In the genomic region with DNA sequence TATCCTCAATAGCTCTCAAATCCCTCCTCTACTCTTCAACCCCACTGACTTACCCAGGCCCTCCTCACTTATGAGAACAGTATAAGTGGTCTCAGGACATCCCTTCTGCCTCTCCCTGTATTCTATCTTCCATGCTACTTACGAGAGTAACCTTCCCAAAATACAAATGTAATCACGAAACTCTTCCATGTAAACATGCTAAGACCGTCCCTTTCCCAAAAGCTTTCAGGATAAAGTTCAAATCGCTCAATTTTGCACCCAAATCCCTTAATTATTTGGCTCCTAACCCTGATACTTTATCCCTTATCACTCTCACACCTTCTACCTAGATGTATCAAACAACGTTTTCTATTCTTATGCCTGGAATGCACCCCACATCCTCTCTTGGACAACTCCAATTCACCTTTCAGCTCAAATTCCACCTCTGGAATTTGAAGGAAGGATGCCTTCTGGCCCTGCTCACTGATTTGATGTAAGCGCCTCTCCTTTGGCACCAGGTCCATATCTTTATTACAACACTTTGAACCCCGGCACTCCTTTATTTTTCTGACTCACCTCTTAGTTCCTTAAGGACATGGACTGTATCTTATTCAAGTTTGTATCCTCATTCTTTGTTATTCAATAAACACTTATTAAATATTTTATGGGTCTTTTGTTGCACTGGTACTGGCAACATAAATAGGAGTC, we compare ENCODE assay signal across 25 cellular contexts. TPM values are rescaled to one million over a fixed set of nuclear protein-coding genes. Genes with fewer than 3 reads are reported as not detected.
DNase-seq lines count a peak whose midpoint lies in the region; ATAC-seq and TF ChIP-seq lines count a peak whose summit lies in the region.
"Had no signal": no experiment of that assay in that cellular context is flagged by ENCODE, and none has a peak within 500 bp of the region (broad histone marks: within the 10 kb centered on the region; RNA-seq: fewer than 3 reads in every experiment).

No MANE protein-coding gene starts in this region.

- DNase-seq in CD4-positive, alpha-beta memory T cell, result no peak
- DNase-seq in RWPE2 (ENCODE audit: low spot score), result no peak
- no peak for DNase-seq in erythroblast (lab: John Stamatoyannopoulos, UW)
- no peak for DNase-seq in naive thymus-derived CD4-positive, alpha-beta T cell
- DNase-seq in NCI-H1436 (lab: John Stamatoyannopoulos, UW), result no peak
- DNase-seq in putamen (ENCODE audit: low spot score), result no peak
- DNase-seq: activated CD4-positive, alpha-beta T cell treated with anti-CD3 and anti-CD28 coated beads, Interleukin-2, amount 50 U/mL, for 4 hours; activated CD4-positive, CD25-positive, alpha-beta regulatory T cell; activated CD8-positive, alpha-beta memory T cell treated with anti-CD3 and anti-CD28 coated beads, Interleukin-2, amount 50 U/mL, for 48 hours; activated effector memory CD4-positive, alpha-beta T cell treated with anti-CD3 and anti-CD28 coated beads, Interleukin-2, amount 50 U/mL, for 16 hours; activated naive CD8-positive, alpha-beta T cell treated with anti-CD3 and anti-CD28 coated beads, Interleukin-2, amount 10 ng/mL, durations not matched to agents 7 days and 5 days; DMS153; H7; IMR-90; NCI-H1105 treated with DMSO at 0.1 percent for 48 hours; NCI-H2029 treated with DMSO at 0.1 percent for 48 hours; NCI-H774; occipital lobe had no signal

- H3K27ac Mint-ChIP-seq in CD4-positive, alpha-beta memory T cell, result peak overlapping the region; percentile 9 to 73 (median 42)
- H3K27ac Mint-ChIP-seq in naive thymus-derived CD4-positive, alpha-beta T cell, result peak overlapping the region in 6 of 9 donors; percentile 5 to 55 (median 14)
- H3K27ac Mint-ChIP-seq: activated naive CD8-positive, alpha-beta T cell treated with anti-CD3 and anti-CD28 coated beads, Interleukin-2, amount 10 ng/mL, durations not matched to agents 7 days and 5 days; stimulated activated naive CD8-positive, alpha-beta T cell treated with anti-CD3 and anti-CD28 coated beads, Interleukin-15, Interleukin-2, amounts not matched to agents 100 ng/mL and 50 ng/mL, for 24 hours had no signal

- no peaks in the 10 kb centered on the region for H3K36me3 ChIP-seq in CD4-positive, alpha-beta memory T cell (ENCODE audit: insufficient read depth, low read length)
- H3K36me3 ChIP-seq in RWPE2 (ENCODE audit: low read depth), result no peaks in the 10 kb centered on the region
- peaks cover 0 to 10% (median 0%) of the 10 kb centered on the region in 3 experiments for H3K36me3 ChIP-seq in naive thymus-derived CD4-positive, alpha-beta T cell (ENCODE audit: control insufficient read depth in 2 of 3, insufficient read depth in 3 of 3, low read length in 3 of 3)
- H3K36me3 ChIP-seq: SJSA1, vagina had no signal

- no peaks in the 10 kb centered on the region for H3K27me3 ChIP-seq in CD4-positive, alpha-beta memory T cell (ENCODE audit: insufficient read depth, low read length)
- no peaks in the 10 kb centered on the region for H3K27me3 ChIP-seq in RWPE2 (ENCODE audit: insufficient read depth, poor library complexity, severe bottlenecking)
- no peaks in the 10 kb centered on the region for H3K27me3 ChIP-seq in naive thymus-derived CD4-positive, alpha-beta T cell (ENCODE audit: control insufficient read depth in 2 of 2, insufficient read depth in 2 of 2, low read length in 2 of 2)
- H3K27me3 ChIP-seq: SJSA1, vagina had no signal

- H3K27ac ChIP-seq in CD4-positive, alpha-beta memory T cell (ENCODE audit: low read depth, low read length), result no peak overlapping the region
- H3K27ac ChIP-seq in RWPE2 (ENCODE audit: poor library complexity, severe bottlenecking), result no peak overlapping the region
- no peak overlapping the region for H3K27ac ChIP-seq in naive thymus-derived CD4-positive, alpha-beta T cell (ENCODE audit: low read depth, low read length)
- H3K27ac ChIP-seq: A549, SJSA1, vagina had no signal

- POLR2A ChIA-PET in CD4-positive, alpha-beta memory T cell (lab: Charles Lee; ENCODE audit: partially characterized antibody), result interaction anchor here (8.0 kb wide), 1 partner anchor 15 kb away, joined by 207 read pairs; a partner anchor contains a TSS
- POLR2A ChIA-PET in naive thymus-derived CD4-positive, alpha-beta T cell (lab: Charles Lee), result interaction anchor here (1.2 to 1.3 kb wide), 2 partner anchors 14 to 16 kb away, joined by 4 read pairs; no protein-coding TSS in a partner anchor

- H3K27me3 Mint-ChIP-seq in CD4-positive, alpha-beta memory T cell, result no peaks in the 10 kb centered on the region
- H3K27me3 Mint-ChIP-seq in naive thymus-derived CD4-positive, alpha-beta T cell, result no peaks in the 10 kb centered on the region
- H3K27me3 Mint-ChIP-seq: activated naive CD8-positive, alpha-beta T cell treated with anti-CD3 and anti-CD28 coated beads, Interleukin-2, amount 10 ng/mL, durations not matched to agents 7 days and 5 days; stimulated activated naive CD8-positive, alpha-beta T cell treated with anti-CD3 and anti-CD28 coated beads, Interleukin-15, Interleukin-2, amounts not matched to agents 100 ng/mL and 50 ng/mL, for 24 hours had no signal

- H3K9me3 ChIP-seq in CD4-positive, alpha-beta memory T cell (ENCODE audit: control insufficient read depth in 1 of 2, low read length in 2 of 2), result no peaks in the 10 kb centered on the region
- no peaks in the 10 kb centered on the region for H3K9me3 ChIP-seq in RWPE2 (ENCODE audit: severe bottlenecking)
- no peaks in the 10 kb centered on the region for H3K9me3 ChIP-seq in naive thymus-derived CD4-positive, alpha-beta T cell (ENCODE audit: control insufficient read depth in 2 of 3, low read length in 3 of 3)
- H3K9me3 ChIP-seq: A549, SJSA1, vagina had no signal

- CTCF ChIA-PET in CD4-positive, alpha-beta memory T cell (lab: Charles Lee; ENCODE audit: partially characterized antibody), result interaction anchor here (3.1 kb wide), 1 partner anchor 44 kb away, joined by 8 read pairs; no protein-coding TSS in a partner anchor
- CTCF ChIA-PET in naive thymus-derived CD4-positive, alpha-beta T cell (lab: Charles Lee), result no interaction called here

- H3K36me3 Mint-ChIP-seq in CD4-positive, alpha-beta memory T cell, result peaks cover 17 to 23% of the 10 kb centered on the region in 2 donors
- H3K36me3 Mint-ChIP-seq in naive thymus-derived CD4-positive, alpha-beta T cell, result peaks cover 0 to 10% (median 2%) of the 10 kb centered on the region in 5 donors

- no peak for TF ChIP-seq CTCF in RWPE2 (IDR thresholded peaks at IDR 0.05; ENCODE audit: poor library complexity, severe bottlenecking)

- peak; percentile 8 for TF ChIP-seq POLR2A in erythroblast (IDR thresholded peaks at IDR 0.05; ENCODE audit: low read length)

- H3K4me1 Mint-ChIP-seq in CD4-positive, alpha-beta memory T cell, result peaks cover 42 to 63% (median 49%) of the 10 kb centered on the region in 4 donors
- H3K4me1 Mint-ChIP-seq in naive thymus-derived CD4-positive, alpha-beta T cell, result peaks cover 33 to 66% (median 56%) of the 10 kb centered on the region in 7 donors

- ATAC-seq in RWPE2 (ENCODE audit: low read depth) (peak; percentile 17; the same call in 1 of the 3 replicates), HG02970 (IDR thresholded peaks at IDR 0.05; ENCODE audit: low FRiP score, unreplicated experiment) (no peak), GM18870 (IDR thresholded peaks at IDR 0.05; ENCODE audit: unreplicated experiment) (no peak)
- no peak for ATAC-seq in naive thymus-derived CD4-positive, alpha-beta T cell
- ATAC-seq: A549 had no signal

- peaks cover 47% of the 10 kb centered on the region for H3K4me1 ChIP-seq in CD4-positive, alpha-beta memory T cell (ENCODE audit: insufficient read depth, low read length)
- peaks cover 6% of the 10 kb centered on the region for H3K4me1 ChIP-seq in RWPE2 (ENCODE audit: insufficient read depth, poor library complexity, severe bottlenecking)
- H3K4me1 ChIP-seq in naive thymus-derived CD4-positive, alpha-beta T cell (ENCODE audit: control insufficient read depth in 2 of 2, insufficient read depth in 2 of 2, low read length in 2 of 2), result peaks cover 16 to 28% of the 10 kb centered on the region in 2 donors

- peak overlapping the region in 2 of 8 donors; percentile 0 to 14 for H3K4me3 Mint-ChIP-seq in CD4-positive, alpha-beta memory T cell
- no peak overlapping the region for H3K4me3 Mint-ChIP-seq in naive thymus-derived CD4-positive, alpha-beta T cell
- H3K4me3 Mint-ChIP-seq: activated naive CD8-positive, alpha-beta T cell treated with anti-CD3 and anti-CD28 coated beads, Interleukin-2, amount 10 ng/mL, durations not matched to agents 7 days and 5 days had no signal

- no peak overlapping the region for H3K4me3 ChIP-seq in CD4-positive, alpha-beta memory T cell (ENCODE audit: low read length in 2 of 2)
- no peak overlapping the region for H3K4me3 ChIP-seq in RWPE2 (ENCODE audit: severe bottlenecking)
- no peak overlapping the region for H3K4me3 ChIP-seq in naive thymus-derived CD4-positive, alpha-beta T cell (ENCODE audit: low read length)
- H3K4me3 ChIP-seq: A549, SJSA1, vagina had no signal

- intact Hi-C loops in CD4-positive, alpha-beta memory T cell (cut with micrococcal nuclease), result loop anchor here (5.0 kb wide), 1 partner anchor 37 kb away; no protein-coding TSS in a partner anchor
- intact Hi-C loops in naive thymus-derived CD4-positive, alpha-beta T cell (cut with micrococcal nuclease), result loop anchor here (5.0 to 10.0 kb wide), 4 partner anchors 37 to 1965 kb away; a partner anchor contains a TSS

- peaks cover 0 to 2% (median 0%) of the 10 kb centered on the region in 8 donors for H3K9me3 Mint-ChIP-seq in CD4-positive, alpha-beta memory T cell
- no peaks in the 10 kb centered on the region for H3K9me3 Mint-ChIP-seq in naive thymus-derived CD4-positive, alpha-beta T cell
- H3K9me3 Mint-ChIP-seq: activated naive CD8-positive, alpha-beta T cell treated with anti-CD3 and anti-CD28 coated beads, Interleukin-2, amount 10 ng/mL, durations not matched to agents 7 days and 5 days; stimulated activated naive CD8-positive, alpha-beta T cell treated with anti-CD3 and anti-CD28 coated beads, Interleukin-15, Interleukin-2, amounts not matched to agents 100 ng/mL and 50 ng/mL, for 24 hours had no signal

RNA-seq across cellular contexts. Expression of a gene that starts 3.2 kb away (rescaled TPM):
- total RNA-seq in CD4-positive, alpha-beta memory T cell, result 10 to 100 TPM; 26.6 to 28.7 TPM
- polyA plus RNA-seq in CD4-positive, alpha-beta memory T cell, result 10 to 100 TPM; 23.4 to 27.9 TPM
- 10 to 100 TPM; 17.8 to 26.1 (median 22.3) TPM for total RNA-seq in naive thymus-derived CD4-positive, alpha-beta T cell
- polyA plus RNA-seq in naive thymus-derived CD4-positive, alpha-beta T cell, result 1 to 10 TPM; 7.1 to 7.8 TPM

RNA-seq across cellular contexts. Expression of a gene that starts 15.2 kb away (rescaled TPM):
- total RNA-seq in CD4-positive, alpha-beta memory T cell, result 10 to 100 TPM; 14.2 to 15.5 TPM
- polyA plus RNA-seq in CD4-positive, alpha-beta memory T cell, result 10 to 100 TPM; 26.0 to 35.0 TPM
- total RNA-seq in naive thymus-derived CD4-positive, alpha-beta T cell, result 10 to 100 TPM in 2 of 5 experiments, 1 to 10 TPM in 3; 9.0 to 18.6 (median 10.0) TPM
- polyA plus RNA-seq in naive thymus-derived CD4-positive, alpha-beta T cell, result 10 to 100 TPM in 1 of 2 donors, 1 to 10 TPM in 1; 7.6 to 10.9 TPM
- total RNA-seq: chondrocyte, H7 had no signal
